ENCODE assay signal across 14 cellular contexts in the genomic region with DNA sequence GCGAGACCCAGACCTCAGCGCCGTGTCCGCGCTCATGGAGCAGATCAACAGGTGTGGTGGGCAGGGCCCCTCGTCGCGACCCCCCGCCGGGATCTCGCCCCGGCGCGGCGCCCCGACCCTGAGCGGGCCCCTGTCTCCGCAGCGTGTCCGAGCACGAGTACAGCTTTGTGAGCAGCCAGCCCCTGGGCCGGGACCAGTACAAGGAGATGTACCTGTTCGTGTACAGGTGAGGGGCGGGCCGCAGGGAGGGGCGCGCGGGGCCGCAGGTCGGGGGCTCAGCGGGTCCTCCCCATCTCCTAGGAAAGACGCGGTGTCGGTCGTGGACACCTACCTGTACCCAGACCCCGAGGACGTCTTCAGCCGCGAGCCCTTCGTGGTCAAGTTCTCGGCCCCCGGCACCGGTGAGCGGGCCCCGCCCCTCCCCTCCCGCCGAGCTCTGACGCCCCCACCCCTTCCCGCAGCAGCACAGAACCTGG. TPM values are rescaled to one million over a fixed set of nuclear protein-coding genes. Genes with fewer than 3 reads are reported as not detected.
DNase-seq lines count a peak whose midpoint lies in the region; ATAC-seq, FAIRE-seq and TF ChIP-seq lines count a peak whose summit lies in the region.
"Had no signal": no experiment of that assay in that cellular context is flagged by ENCODE, and none has a peak within 500 bp of the region (broad histone marks: within the 10 kb centered on the region; RNA-seq: fewer than 3 reads in every experiment).

No MANE protein-coding gene starts in this region.

- WGBS in mesenchymal stem cell = 8% methylated on average over 48 of the region's 49 CpGs
- 0 to 5% methylated on average over 5 to 17 of the region's 49 CpGs for WGBS in esophagus squamous epithelium, 2 donors

- H4K8ac ChIP-seq in mesenchymal stem cell (ENCODE audit: low read length) = peak overlapping the region; percentile 38

- H3K18ac ChIP-seq in mesenchymal stem cell (ENCODE audit: low read depth in 1 of 2, low read length in 2 of 2) = no peak overlapping the region

- H2AFZ ChIP-seq in mesenchymal stem cell (ENCODE audit: low read depth, low read length) = no peak overlapping the region

- peaks cover 16% of the 10 kb centered on the region for H3K27me3 ChIP-seq in bronchial epithelial cell (ENCODE audit: control insufficient read depth, insufficient read depth, low read length)
- H3K27me3 ChIP-seq in mesenchymal stem cell (ENCODE audit: control insufficient read depth in 1 of 2, insufficient read depth in 1 of 2, low read length in 2 of 2) = peaks cover 3 to 18% of the 10 kb centered on the region in 2 experiments
- H3K27me3 ChIP-seq in esophagus squamous epithelium = peaks cover 7 to 48% (median 13%) of the 10 kb centered on the region in 4 donors

- H4K91ac ChIP-seq in mesenchymal stem cell (ENCODE audit: low read length) = no peak overlapping the region

- H3K4me1 ChIP-seq in ES-I3 (ENCODE audit: insufficient read depth, low read length) = no peaks in the 10 kb centered on the region; the same call in 1 of the 2 replicates
- peaks cover 20% of the 10 kb centered on the region for H3K4me1 ChIP-seq in mesenchymal stem cell (ENCODE audit: control insufficient read depth, insufficient read depth, low read depth, low read length)
- H3K4me1 ChIP-seq in esophagus squamous epithelium = peaks cover 17 to 37% (median 22%) of the 10 kb centered on the region in 3 donors

- H3K23ac ChIP-seq in mesenchymal stem cell (ENCODE audit: low read length in 2 of 2) = peak overlapping the region in 1 of 2 experiments; percentile 40

- H3K14ac ChIP-seq in mesenchymal stem cell (ENCODE audit: low read length in 2 of 2) = no peak overlapping the region

- peak overlapping the region; percentile 52 for H2BK15ac ChIP-seq in mesenchymal stem cell (ENCODE audit: low read depth, poor library complexity, severe bottlenecking)

- DNase-seq in bronchial epithelial cell (ENCODE audit: low read depth) = no peak
- DNase-seq in mesenchymal stem cell = no peak
- DNase-seq in esophagus squamous epithelium (lab: John Stamatoyannopoulos, UW) = no peak
- DNase-seq in kidney tubule cell (ENCODE audit: low spot score) = no peak
- DNase-seq: activated CD8-positive, alpha-beta T cell treated with anti-CD3 and anti-CD28 coated beads, Interleukin-2, amount 10 ng/mL, durations not matched to agents 7 days and 5 days; activated naive CD8-positive, alpha-beta T cell treated with anti-CD3 and anti-CD28 coated beads, Interleukin-2, amount 50 U/mL, for 24 hours; NCI-H1930; nucleus accumbens; stimulated activated CD4-positive, alpha-beta T cell treated with anti-CD3 and anti-CD28 coated beads, Interleukin-1b, Interleukin-23, amount 100 ng/mL, for 48 hours; stimulated activated naive CD4-positive, alpha-beta T cell treated with Interleukin-2 at 50 U/mL for 16 hours; SW 1271 had no signal

- peak overlapping the region; percentile 48; the same call in 1 of the 2 replicates for H3K9ac ChIP-seq in ES-I3 (ENCODE audit: low read depth, low read length)
- no peak overlapping the region for H3K9ac ChIP-seq in mesenchymal stem cell (ENCODE audit: low read length)

- H3K36me3 ChIP-seq in ES-I3 (ENCODE audit: insufficient read depth, low read length) (peaks cover 1% of the 10 kb centered on the region; the same call in 1 of the 2 replicates), bronchial epithelial cell (ENCODE audit: control insufficient read depth, insufficient read depth, low read length) (peaks cover 19% of the 10 kb centered on the region), mesenchymal stem cell (ENCODE audit: control insufficient read depth in 1 of 2, insufficient read depth in 2 of 2, low read depth in 1 of 2, low read length in 2 of 2) (peaks cover 41 to 75% of the 10 kb centered on the region in 2 experiments), esophagus squamous epithelium (peaks cover 33 to 67% (median 34%) of the 10 kb centered on the region in 3 donors)

- no peak for ATAC-seq in GM19467 (IDR thresholded peaks at IDR 0.05; ENCODE audit: unreplicated experiment)
- ATAC-seq: activated CD8-positive, alpha-beta T cell treated with anti-CD3 and anti-CD28 coated beads, Interleukin-2, amount 10 ng/mL, durations not matched to agents 7 days and 5 days; activated naive CD8-positive, alpha-beta T cell treated with anti-CD3 and anti-CD28 coated beads, Interleukin-2, amount 50 U/mL, for 24 hours had no signal

- peaks cover 10% of the 10 kb centered on the region for H3K79me1 ChIP-seq in mesenchymal stem cell (replicated peaks; ENCODE audit: low read length, poor library complexity, severe bottlenecking)

- H2BK12ac ChIP-seq in mesenchymal stem cell (ENCODE audit: low read length in 2 of 2) = no peak overlapping the region

- no peak for TF ChIP-seq POLR2A in esophagus squamous epithelium (IDR thresholded peaks at IDR 0.05)

- peak overlapping the region; percentile 37 for H3K4me2 ChIP-seq in mesenchymal stem cell (ENCODE audit: low read length, poor library complexity, severe bottlenecking)

- H2BK5ac ChIP-seq in mesenchymal stem cell (ENCODE audit: low read depth, low read length, poor library complexity, severe bottlenecking) = no peak overlapping the region

- no peaks in the 10 kb centered on the region for H3K9me3 ChIP-seq in ES-I3 (ENCODE audit: control insufficient read depth, insufficient read depth, low read length)
- no peaks in the 10 kb centered on the region for H3K9me3 ChIP-seq in mesenchymal stem cell (ENCODE audit: control insufficient read depth, low read length)
- no peaks in the 10 kb centered on the region for H3K9me3 ChIP-seq in esophagus squamous epithelium

- no peak for FAIRE-seq in bronchial epithelial cell (lab: Jason Lieb, UNC)

- H3K4ac ChIP-seq in mesenchymal stem cell (ENCODE audit: low read depth in 1 of 2, low read length in 2 of 2) = no peak overlapping the region

- H3K27ac ChIP-seq in mesenchymal stem cell (ENCODE audit: low read length, poor library complexity, severe bottlenecking) (no peak overlapping the region), esophagus squamous epithelium (no peak overlapping the region)

- intact Hi-C loops in esophagus squamous epithelium (cut with DNase I) = no loop called here

- peak overlapping the region; percentile 9 for H2BK120ac ChIP-seq in mesenchymal stem cell (ENCODE audit: low read depth, low read length)

- H2AK5ac ChIP-seq in mesenchymal stem cell (ENCODE audit: low read length, severe bottlenecking) = no peak overlapping the region

- peak overlapping the region; percentile 10 for H3K4me3 ChIP-seq in bronchial epithelial cell (ENCODE audit: low read depth, low read length)
- peak overlapping the region; percentile 35 to 67 for H3K4me3 ChIP-seq in mesenchymal stem cell (ENCODE audit: insufficient read depth in 1 of 2, low read depth in 1 of 2, low read length in 2 of 2)
- H3K4me3 ChIP-seq in esophagus squamous epithelium = peak overlapping the region in 2 of 4 donors; percentile 29 to 49

- TF ChIP-seq CTCF in bronchial epithelial cell (IDR thresholded peaks at IDR 0.05; ENCODE audit: insufficient read depth, low read length, severe bottlenecking) (no peak), esophagus squamous epithelium (IDR thresholded peaks at IDR 0.05) (no peak)

RNA-seq across cellular contexts. Expression of a gene that starts 0.9 kb away (rescaled TPM):
- total RNA-seq in bronchial epithelial cell (under 0.01 and 0.64 TPM in 2 replicates), esophagus squamous epithelium (under 1 TPM in 3 of 4 donors, not detected in 1; 0.38 to 0.61 (median 0.57) TPM)
- 0.23 TPM for polyA plus RNA-seq in mesenchymal stem cell (2013, experiment 1 of 2)
- polyA plus RNA-seq in mesenchymal stem cell (2013, experiment 2 of 2) = 0.21 TPM
- polyA plus RNA-seq: CD14-positive monocyte had no signal

RNA-seq across cellular contexts. Expression of a gene that starts 13.7 kb away (rescaled TPM):
- total RNA-seq in bronchial epithelial cell (26.6 and 34.4 TPM in 2 replicates), esophagus squamous epithelium (10 to 100 TPM; 16.8 to 25.6 (median 19.2) TPM)
- 9.4 TPM for polyA plus RNA-seq in mesenchymal stem cell (2013, experiment 1 of 2)
- polyA plus RNA-seq in mesenchymal stem cell (2013, experiment 2 of 2) = 9.8 TPM

RNA-seq across cellular contexts. Expression of a gene that starts 14.3 kb away (rescaled TPM):
- 87.8 and 140 TPM in 2 replicates for total RNA-seq in bronchial epithelial cell
- 31.9 TPM for polyA plus RNA-seq in mesenchymal stem cell (2013, experiment 1 of 2)
- polyA plus RNA-seq in mesenchymal stem cell (2013, experiment 2 of 2) = 32.9 TPM
- 10 to 100 TPM; 38.6 to 50.7 (median 42.6) TPM for total RNA-seq in esophagus squamous epithelium

RNA-seq across cellular contexts. Expression of a gene that starts 22.5 kb away (rescaled TPM):
- total RNA-seq in bronchial epithelial cell = 9.1 and 9.5 TPM in 2 replicates
- polyA plus RNA-seq in mesenchymal stem cell (2013, experiment 1 of 2) = 22.1 TPM
- 22.2 TPM for polyA plus RNA-seq in mesenchymal stem cell (2013, experiment 2 of 2)
- total RNA-seq in esophagus squamous epithelium = 10 to 100 TPM in 1 of 4 donors, 1 to 10 TPM in 3; 5.5 to 14.2 (median 7.4) TPM

RNA-seq across cellular contexts. Expression of a gene that starts 26.5 kb away (rescaled TPM):
- total RNA-seq in bronchial epithelial cell = 0.53 and 1.2 TPM in 2 replicates
- polyA plus RNA-seq in mesenchymal stem cell (2013, experiment 1 of 2) = 1.4 TPM
- polyA plus RNA-seq in mesenchymal stem cell (2013, experiment 2 of 2) = 2.1 TPM
- total RNA-seq in esophagus squamous epithelium = 1 to 10 TPM in 3 of 4 donors, not detected in 1; 1.1 to 2.0 (median 1.6) TPM
- polyA plus RNA-seq: CD14-positive monocyte had no signal
